ENCODE assay signal across 12 cellular contexts in genomic region chr3:46517016-46517770, GRCh38. TPM values are rescaled to one million over a fixed set of nuclear protein-coding genes. Genes with fewer than 3 reads are reported as not detected.
A peak's percentile ranks its signal among the peaks of the same experiment; 100 is the strongest.
DNase-seq lines count a peak whose midpoint lies in the region; ATAC-seq, FAIRE-seq and TF ChIP-seq lines count a peak whose summit lies in the region.
"Had no signal": no experiment of that assay in that cellular context is flagged by ENCODE, and none has a peak within 500 bp of the region (broad histone marks: within the 10 kb centered on the region; RNA-seq: fewer than 3 reads in every experiment).

No MANE protein-coding gene starts in this region.

- no peaks in the 10 kb centered on the region for H3K27me3 ChIP-seq in sigmoid colon
- H3K27me3 ChIP-seq: suprapubic skin had no signal

- intact Hi-C loops in sigmoid colon (cut with DNase I): no loop called here

- no peak overlapping the region for H3K27ac ChIP-seq in sigmoid colon
- H3K27ac ChIP-seq: coronary artery, suprapubic skin had no signal

- no peaks in the 10 kb centered on the region for H3K9me3 Mint-ChIP-seq in activated naive CD8-positive, alpha-beta T cell treated with anti-CD3 and anti-CD28 coated beads, Interleukin-2, amount 50 U/mL, for 24 hours
- no peaks in the 10 kb centered on the region for H3K9me3 Mint-ChIP-seq in activated naive CD8-positive, alpha-beta T cell treated with anti-CD3 and anti-CD28 coated beads for 36 hours
- H3K9me3 Mint-ChIP-seq in activated T-helper 17 cell treated with anti-CD3 and anti-CD28 coated beads, Interleukin-2, amount 50 U/mL, for 72 hours: no peaks in the 10 kb centered on the region

- no peaks in the 10 kb centered on the region for H3K36me3 ChIP-seq in sigmoid colon
- H3K36me3 ChIP-seq: suprapubic skin had no signal

- no peak overlapping the region for H3K27ac Mint-ChIP-seq in activated naive CD8-positive, alpha-beta T cell treated with anti-CD3 and anti-CD28 coated beads, Interleukin-2, amount 50 U/mL, for 24 hours
- no peak overlapping the region for H3K27ac Mint-ChIP-seq in activated naive CD8-positive, alpha-beta T cell treated with anti-CD3 and anti-CD28 coated beads for 36 hours
- no peak overlapping the region for H3K27ac Mint-ChIP-seq in activated T-helper 17 cell treated with anti-CD3 and anti-CD28 coated beads, Interleukin-2, amount 50 U/mL, for 72 hours

- no peak for DNase-seq in activated naive CD8-positive, alpha-beta T cell treated with anti-CD3 and anti-CD28 coated beads, Interleukin-2, amount 50 U/mL, for 24 hours
- DNase-seq in activated naive CD8-positive, alpha-beta T cell treated with anti-CD3 and anti-CD28 coated beads for 36 hours: no peak
- DNase-seq in fibroblast of villous mesenchyme (ENCODE audit: low read depth) (peak; percentile 30), urothelium cell line (ENCODE audit: low spot score) (peak; percentile 83), sigmoid colon (no peak)
- DNase-seq: islet precursor cell, NCI-H1417 had no signal

- no peak for TF ChIP-seq POLR2A in sigmoid colon (IDR thresholded peaks at IDR 0.05)

- 79 to 84% methylated on average over 7 of the region's 7 CpGs for WGBS in sigmoid colon, 2 donors

- H3K4me1 Mint-ChIP-seq in activated naive CD8-positive, alpha-beta T cell treated with anti-CD3 and anti-CD28 coated beads, Interleukin-2, amount 50 U/mL, for 24 hours: peaks cover 7% of the 10 kb centered on the region
- H3K4me1 Mint-ChIP-seq in activated naive CD8-positive, alpha-beta T cell treated with anti-CD3 and anti-CD28 coated beads for 36 hours: no peaks in the 10 kb centered on the region
- peaks cover 4% of the 10 kb centered on the region for H3K4me1 Mint-ChIP-seq in activated T-helper 17 cell treated with anti-CD3 and anti-CD28 coated beads, Interleukin-2, amount 50 U/mL, for 72 hours

- TF ChIP-seq CTCF in fibroblast of villous mesenchyme (IDR thresholded peaks at IDR 0.05; ENCODE audit: insufficient read depth, low read depth, low read length): no peak
- TF ChIP-seq CTCF in sigmoid colon (IDR thresholded peaks at IDR 0.05): no peak

- H3K4me3 ChIP-seq in fibroblast of villous mesenchyme (ENCODE audit: low read depth, low read length) (no peak overlapping the region), sigmoid colon (no peak overlapping the region)
- H3K4me3 ChIP-seq: coronary artery, suprapubic skin had no signal

- H3K9me3 ChIP-seq in sigmoid colon: no peaks in the 10 kb centered on the region
- H3K9me3 ChIP-seq: suprapubic skin had no signal

- no peak for TF ChIP-seq EP300 in sigmoid colon (IDR thresholded peaks at IDR 0.05)

- H3K4me3 Mint-ChIP-seq in activated naive CD8-positive, alpha-beta T cell treated with anti-CD3 and anti-CD28 coated beads, Interleukin-2, amount 50 U/mL, for 24 hours: no peak overlapping the region
- H3K4me3 Mint-ChIP-seq in activated naive CD8-positive, alpha-beta T cell treated with anti-CD3 and anti-CD28 coated beads for 36 hours: no peak overlapping the region
- H3K4me3 Mint-ChIP-seq in activated T-helper 17 cell treated with anti-CD3 and anti-CD28 coated beads, Interleukin-2, amount 50 U/mL, for 72 hours: no peak overlapping the region

- no peaks in the 10 kb centered on the region for H3K27me3 Mint-ChIP-seq in activated naive CD8-positive, alpha-beta T cell treated with anti-CD3 and anti-CD28 coated beads, Interleukin-2, amount 50 U/mL, for 24 hours
- H3K27me3 Mint-ChIP-seq in activated naive CD8-positive, alpha-beta T cell treated with anti-CD3 and anti-CD28 coated beads for 36 hours: no peaks in the 10 kb centered on the region
- H3K27me3 Mint-ChIP-seq in activated T-helper 17 cell treated with anti-CD3 and anti-CD28 coated beads, Interleukin-2, amount 50 U/mL, for 72 hours: peaks cover 4% of the 10 kb centered on the region

- no peaks in the 10 kb centered on the region for H3K36me3 Mint-ChIP-seq in activated naive CD8-positive, alpha-beta T cell treated with anti-CD3 and anti-CD28 coated beads, Interleukin-2, amount 50 U/mL, for 24 hours (ENCODE audit: low read depth)
- H3K36me3 Mint-ChIP-seq in activated naive CD8-positive, alpha-beta T cell treated with anti-CD3 and anti-CD28 coated beads for 36 hours: no peaks in the 10 kb centered on the region
- H3K36me3 Mint-ChIP-seq in activated T-helper 17 cell treated with anti-CD3 and anti-CD28 coated beads, Interleukin-2, amount 50 U/mL, for 72 hours (ENCODE audit: low read depth): no peaks in the 10 kb centered on the region

- peak; percentile 79 for FAIRE-seq in urothelium cell line (lab: Jason Lieb, UNC)

- no peaks in the 10 kb centered on the region for H3K4me1 ChIP-seq in sigmoid colon
- H3K4me1 ChIP-seq: suprapubic skin had no signal

- peak; percentile 65 for ATAC-seq in activated naive CD8-positive, alpha-beta T cell treated with anti-CD3 and anti-CD28 coated beads, Interleukin-2, amount 50 U/mL, for 24 hours
- peak; percentile 72 for ATAC-seq in activated T-helper 17 cell treated with anti-CD3 and anti-CD28 coated beads, Interleukin-2, amount 50 U/mL, for 72 hours (replicated peaks)
- ATAC-seq in HG02938 (IDR thresholded peaks at IDR 0.05; ENCODE audit: unreplicated experiment) (no peak), GM18907 (IDR thresholded peaks at IDR 0.05; ENCODE audit: unreplicated experiment) (no peak)

RNA-seq across cellular contexts. Expression of gene RTP3, which starts 19.4 kb away (rescaled TPM):
- not detected for total RNA-seq in activated naive CD8-positive, alpha-beta T cell treated with anti-CD3 and anti-CD28 coated beads for 36 hours
- not detected for total RNA-seq in activated T-helper 17 cell treated with anti-CD3 and anti-CD28 coated beads, Interleukin-2, amount 50 U/mL, for 72 hours
- 0.43 TPM in 1 of 2 replicates, not detected in the other for total RNA-seq in fibroblast of villous mesenchyme
- total RNA-seq in sigmoid colon: not detected
- polyA plus RNA-seq in sigmoid colon: not detected
- total RNA-seq: suprapubic skin had no signal

RNA-seq across cellular contexts. Expression of gene LRRC2, which starts 48.9 kb away (rescaled TPM):
- total RNA-seq in activated naive CD8-positive, alpha-beta T cell treated with anti-CD3 and anti-CD28 coated beads for 36 hours: not detected
- not detected for total RNA-seq in activated T-helper 17 cell treated with anti-CD3 and anti-CD28 coated beads, Interleukin-2, amount 50 U/mL, for 72 hours
- total RNA-seq in fibroblast of villous mesenchyme: 2.2 and 5.2 TPM in 2 replicates
- 10 to 100 TPM in 1 of 4 donors, 1 to 10 TPM in 3; 3.6 to 11.1 (median 5.8) TPM for total RNA-seq in sigmoid colon
- polyA plus RNA-seq in sigmoid colon: 1 to 10 TPM in 1 of 3 donors, under 1 TPM in 2; 0.46 to 2.4 (median 0.69) TPM

RNA-seq across cellular contexts. Expression of gene LTF, which starts 52.5 kb away (rescaled TPM):
- not detected for total RNA-seq in activated naive CD8-positive, alpha-beta T cell treated with anti-CD3 and anti-CD28 coated beads for 36 hours
- total RNA-seq in activated T-helper 17 cell treated with anti-CD3 and anti-CD28 coated beads, Interleukin-2, amount 50 U/mL, for 72 hours: not detected
- total RNA-seq in fibroblast of villous mesenchyme (under 0.01 TPM in 1 of 2 replicates, not detected in the other), sigmoid colon (under 1 TPM in 3 of 4 donors, not detected in 1; 0.16 to 0.36 (median 0.28) TPM)
- polyA plus RNA-seq in sigmoid colon: 10 to 100 TPM in 1 of 3 donors, 1 to 10 TPM in 1, not detected in 1; 1.2 to 38.0 TPM

Comparison
In these comparisons a context has a peak if more than half of its experiments do, and no peak if none do; other contexts are left out.
1. ATAC-seq: peak in activated naive CD8-positive, alpha-beta T cell treated with anti-CD3 and anti-CD28 coated beads, Interleukin-2, amount 50 U/mL, for 24 hours (single experiment) and activated T-helper 17 cell treated with anti-CD3 and anti-CD28 coated beads, Interleukin-2, amount 50 U/mL, for 72 hours (single experiment); none in HG02938 (single experiment) and GM18907 (single experiment).
2. DNase-seq: peak in fibroblast of villous mesenchyme (single experiment) and urothelium cell line (single experiment); none in activated naive CD8-positive, alpha-beta T cell treated with anti-CD3 and anti-CD28 coated beads, Interleukin-2, amount 50 U/mL, for 24 hours (single experiment), activated naive CD8-positive, alpha-beta T cell treated with anti-CD3 and anti-CD28 coated beads for 36 hours (single experiment) and sigmoid colon (single experiment).